ENCODE assay signal across 1 cellular context in the genomic region with DNA sequence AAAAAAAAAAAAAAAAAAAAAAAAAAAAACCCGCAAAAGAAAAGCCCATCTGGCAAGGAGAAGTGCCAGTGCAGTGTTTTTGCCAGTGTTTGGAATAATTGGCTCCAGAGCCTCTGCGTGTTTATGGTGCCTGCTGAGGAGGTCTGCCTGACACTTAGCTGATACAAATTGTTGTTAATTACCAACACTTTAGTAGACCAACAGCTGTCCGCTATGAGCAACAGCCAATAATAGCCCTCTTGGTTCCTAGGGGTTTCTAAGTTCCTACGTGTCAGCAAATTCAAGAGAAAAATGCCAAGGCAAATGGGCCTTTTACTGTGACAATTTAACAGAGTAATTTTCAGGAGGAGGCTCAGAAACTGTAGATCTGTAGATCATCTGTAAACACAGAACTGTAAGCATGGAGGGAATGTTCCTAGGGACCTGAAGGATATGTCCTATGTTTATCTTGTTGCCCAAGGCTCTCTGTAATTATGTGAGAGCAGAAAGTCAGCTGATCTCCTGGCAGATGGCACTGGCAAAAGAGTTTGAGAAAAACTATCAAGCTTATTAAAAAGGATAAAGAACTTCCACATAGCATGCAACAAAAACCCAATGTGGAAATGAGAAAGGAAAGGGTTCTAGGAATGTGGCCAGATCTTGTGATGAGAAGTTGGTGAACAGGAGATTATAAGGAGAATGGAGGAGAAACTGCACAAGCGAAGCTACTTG.
TF ChIP-seq lines count a peak whose summit lies in the region.

No MANE protein-coding gene starts in this region.

TF ChIP-seq in HepG2, 621 proteins besides CTCF, POLR2A, EP300 and RAD21:
- TF ChIP-seq, protein P1, sequence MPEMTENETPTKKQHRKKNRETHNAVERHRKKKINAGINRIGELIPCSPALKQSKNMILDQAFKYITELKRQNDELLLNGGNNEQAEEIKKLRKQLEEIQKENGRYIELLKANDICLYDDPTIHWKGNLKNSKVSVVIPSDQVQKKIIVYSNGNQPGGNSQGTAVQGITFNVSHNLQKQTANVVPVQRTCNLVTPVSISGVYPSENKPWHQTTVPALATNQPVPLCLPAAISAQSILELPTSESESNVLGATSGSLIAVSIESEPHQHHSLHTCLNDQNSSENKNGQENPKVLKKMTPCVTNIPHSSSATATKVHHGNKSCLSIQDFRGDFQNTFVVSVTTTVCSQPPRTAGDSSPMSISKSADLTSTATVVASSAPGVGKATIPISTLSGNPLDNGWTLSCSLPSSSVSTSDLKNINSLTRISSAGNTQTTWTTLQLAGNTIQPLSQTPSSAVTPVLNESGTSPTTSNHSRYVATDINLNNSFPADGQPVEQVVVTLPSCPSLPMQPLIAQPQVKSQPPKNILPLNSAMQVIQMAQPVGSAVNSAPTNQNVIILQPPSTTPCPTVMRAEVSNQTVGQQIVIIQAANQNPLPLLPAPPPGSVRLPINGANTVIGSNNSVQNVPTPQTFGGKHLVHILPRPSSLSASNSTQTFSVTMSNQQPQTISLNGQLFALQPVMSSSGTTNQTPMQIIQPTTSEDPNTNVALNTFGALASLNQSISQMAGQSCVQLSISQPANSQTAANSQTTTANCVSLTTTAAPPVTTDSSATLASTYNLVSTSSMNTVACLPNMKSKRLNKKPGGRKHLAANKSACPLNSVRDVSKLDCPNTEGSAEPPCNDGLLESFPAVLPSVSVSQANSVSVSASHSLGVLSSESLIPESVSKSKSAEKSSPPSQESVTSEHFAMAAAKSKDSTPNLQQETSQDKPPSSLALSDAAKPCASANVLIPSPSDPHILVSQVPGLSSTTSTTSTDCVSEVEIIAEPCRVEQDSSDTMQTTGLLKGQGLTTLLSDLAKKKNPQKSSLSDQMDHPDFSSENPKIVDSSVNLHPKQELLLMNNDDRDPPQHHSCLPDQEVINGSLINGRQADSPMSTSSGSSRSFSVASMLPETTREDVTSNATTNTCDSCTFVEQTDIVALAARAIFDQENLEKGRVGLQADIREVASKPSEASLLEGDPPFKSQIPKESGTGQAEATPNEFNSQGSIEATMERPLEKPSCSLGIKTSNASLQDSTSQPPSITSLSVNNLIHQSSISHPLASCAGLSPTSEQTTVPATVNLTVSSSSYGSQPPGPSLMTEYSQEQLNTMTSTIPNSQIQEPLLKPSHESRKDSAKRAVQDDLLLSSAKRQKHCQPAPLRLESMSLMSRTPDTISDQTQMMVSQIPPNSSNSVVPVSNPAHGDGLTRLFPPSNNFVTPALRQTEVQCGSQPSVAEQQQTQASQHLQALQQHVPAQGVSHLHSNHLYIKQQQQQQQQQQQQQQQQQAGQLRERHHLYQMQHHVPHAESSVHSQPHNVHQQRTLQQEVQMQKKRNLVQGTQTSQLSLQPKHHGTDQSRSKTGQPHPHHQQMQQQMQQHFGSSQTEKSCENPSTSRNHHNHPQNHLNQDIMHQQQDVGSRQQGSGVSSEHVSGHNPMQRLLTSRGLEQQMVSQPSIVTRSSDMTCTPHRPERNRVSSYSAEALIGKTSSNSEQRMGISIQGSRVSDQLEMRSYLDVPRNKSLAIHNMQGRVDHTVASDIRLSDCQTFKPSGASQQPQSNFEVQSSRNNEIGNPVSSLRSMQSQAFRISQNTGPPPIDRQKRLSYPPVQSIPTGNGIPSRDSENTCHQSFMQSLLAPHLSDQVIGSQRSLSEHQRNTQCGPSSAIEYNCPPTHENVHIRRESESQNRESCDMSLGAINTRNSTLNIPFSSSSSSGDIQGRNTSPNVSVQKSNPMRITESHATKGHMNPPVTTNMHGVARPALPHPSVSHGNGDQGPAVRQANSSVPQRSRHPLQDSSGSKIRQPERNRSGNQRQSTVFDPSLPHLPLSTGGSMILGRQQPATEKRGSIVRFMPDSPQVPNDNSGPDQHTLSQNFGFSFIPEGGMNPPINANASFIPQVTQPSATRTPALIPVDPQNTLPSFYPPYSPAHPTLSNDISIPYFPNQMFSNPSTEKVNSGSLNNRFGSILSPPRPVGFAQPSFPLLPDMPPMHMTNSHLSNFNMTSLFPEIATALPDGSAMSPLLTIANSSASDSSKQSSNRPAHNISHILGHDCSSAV (CRISPR knock-in tag; IDR thresholded peaks at IDR 0.05; ENCODE audit: borderline replicate concordance) = no peak
- TF ChIP-seq ATF7 (IDR thresholded peaks at IDR 0.05) (no peak), ATF7 (CRISPR knock-in tag; IDR thresholded peaks at IDR 0.05) (no peak), KLF16 (CRISPR knock-in tag; IDR thresholded peaks at IDR 0.05) (no peak), ZNF205 (CRISPR knock-in tag; IDR thresholded peaks at IDR 0.05) (no peak), MYPOP (CRISPR knock-in tag; IDR thresholded peaks at IDR 0.05) (no peak), SP140L (CRISPR knock-in tag; IDR thresholded peaks at IDR 0.05; ENCODE audit: borderline replicate concordance) (no peak), ZBTB2 (CRISPR knock-in tag; IDR thresholded peaks at IDR 0.05; ENCODE audit: low read depth) (no peak), MAFF (IDR thresholded peaks at IDR 0.05; ENCODE audit: low read depth, low read length) (peak; percentile 49), IRF1 (CRISPR knock-in tag; IDR thresholded peaks at IDR 0.05; ENCODE audit: low read depth) (no peak), MAFK (conservative IDR thresholded peaks at IDR 0.05 in 1 of 2, IDR thresholded peaks at IDR 0.05 in 1 of 2; ENCODE audit: low read length in 2 of 2) (peak; percentile 41 to 69; a peak in 3 of 4 replicates), ELF3 (CRISPR knock-in tag; IDR thresholded peaks at IDR 0.05) (no peak), ZNF589 (CRISPR knock-in tag; conservative IDR thresholded peaks at IDR 0.05) (no peak), ZNF235 (CRISPR knock-in tag; IDR thresholded peaks at IDR 0.05; ENCODE audit: borderline replicate concordance) (no peak)
- TF ChIP-seq, protein P2, sequence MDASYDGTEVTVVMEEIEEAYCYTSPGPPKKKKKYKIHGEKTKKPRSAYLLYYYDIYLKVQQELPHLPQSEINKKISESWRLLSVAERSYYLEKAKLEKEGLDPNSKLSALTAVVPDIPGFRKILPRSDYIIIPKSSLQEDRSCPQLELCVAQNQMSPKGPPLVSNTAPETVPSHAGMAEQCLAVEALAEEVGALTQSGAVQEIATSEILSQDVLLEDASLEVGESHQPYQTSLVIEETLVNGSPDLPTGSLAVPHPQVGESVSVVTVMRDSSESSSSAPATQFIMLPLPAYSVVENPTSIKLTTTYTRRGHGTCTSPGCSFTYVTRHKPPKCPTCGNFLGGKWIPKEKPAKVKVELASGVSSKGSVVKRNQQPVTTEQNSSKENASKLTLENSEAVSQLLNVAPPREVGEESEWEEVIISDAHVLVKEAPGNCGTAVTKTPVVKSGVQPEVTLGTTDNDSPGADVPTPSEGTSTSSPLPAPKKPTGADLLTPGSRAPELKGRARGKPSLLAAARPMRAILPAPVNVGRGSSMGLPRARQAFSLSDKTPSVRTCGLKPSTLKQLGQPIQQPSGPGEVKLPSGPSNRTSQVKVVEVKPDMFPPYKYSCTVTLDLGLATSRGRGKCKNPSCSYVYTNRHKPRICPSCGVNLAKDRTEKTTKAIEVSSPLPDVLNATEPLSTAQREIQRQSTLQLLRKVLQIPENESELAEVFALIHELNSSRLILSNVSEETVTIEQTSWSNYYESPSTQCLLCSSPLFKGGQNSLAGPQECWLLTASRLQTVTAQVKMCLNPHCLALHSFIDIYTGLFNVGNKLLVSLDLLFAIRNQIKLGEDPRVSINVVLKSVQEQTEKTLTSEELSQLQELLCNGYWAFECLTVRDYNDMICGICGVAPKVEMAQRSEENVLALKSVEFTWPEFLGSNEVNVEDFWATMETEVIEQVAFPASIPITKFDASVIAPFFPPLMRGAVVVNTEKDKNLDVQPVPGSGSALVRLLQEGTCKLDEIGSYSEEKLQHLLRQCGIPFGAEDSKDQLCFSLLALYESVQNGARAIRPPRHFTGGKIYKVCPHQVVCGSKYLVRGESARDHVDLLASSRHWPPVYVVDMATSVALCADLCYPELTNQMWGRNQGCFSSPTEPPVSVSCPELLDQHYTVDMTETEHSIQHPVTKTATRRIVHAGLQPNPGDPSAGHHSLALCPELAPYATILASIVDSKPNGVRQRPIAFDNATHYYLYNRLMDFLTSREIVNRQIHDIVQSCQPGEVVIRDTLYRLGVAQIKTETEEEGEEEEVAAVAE (CRISPR knock-in tag; IDR thresholded peaks at IDR 0.05; ENCODE audit: borderline replicate concordance) = no peak
